In genomic region chr6:167103041-167103816, GRCh38 we compare ENCODE assay signal across 11 cellular contexts. TPM values are rescaled to one million over a fixed set of nuclear protein-coding genes. Genes with fewer than 3 reads are reported as not detected.
DNase-seq lines count a peak whose midpoint lies in the region; ATAC-seq and TF ChIP-seq lines count a peak whose summit lies in the region.
"Had no signal": no experiment of that assay in that cellular context is flagged by ENCODE, and none has a peak within 500 bp of the region (broad histone marks: within the 10 kb centered on the region; RNA-seq: fewer than 3 reads in every experiment).

No MANE protein-coding gene starts in this region.

- no peaks in the 10 kb centered on the region for H3K27me3 ChIP-seq in GM23248 (replicated peaks; ENCODE audit: insufficient read depth)

- no peak overlapping the region for H3K4me2 ChIP-seq in GM23248 (ENCODE audit: unreplicated experiment)

- ATAC-seq in GM21528 (IDR thresholded peaks at IDR 0.05; ENCODE audit: low FRiP score, unreplicated experiment): peak; percentile 96
- peak; percentile 97 for ATAC-seq in HG03354 (IDR thresholded peaks at IDR 0.05; ENCODE audit: poor library complexity, severe bottlenecking, unreplicated experiment)
- ATAC-seq: SK-N-SH treated with all-trans-retinoic acid at 6 μM for 48 hours had no signal

- H2AFZ ChIP-seq in GM23248: no peak overlapping the region

- H3K9me3 ChIP-seq in GM23248 (ENCODE audit: low read depth): no peaks in the 10 kb centered on the region

- H3K79me2 ChIP-seq in GM23248 (ENCODE audit: insufficient read depth): no peaks in the 10 kb centered on the region

- 17 to 21% methylated on average over 9 of the region's 9 CpGs for WGBS in GM23248 (ENCODE audit: low coverage in 1 of 2, low lambda C conversion rate in 2 of 2, missing lambda C conversion rate in 2 of 2), 2 experiments

- no peaks in the 10 kb centered on the region for H3K36me3 ChIP-seq in GM23248 (ENCODE audit: low read depth)

- DNase-seq in germinal center (ENCODE audit: low spot score) (peak; percentile 72), foreskin melanocyte (no peak), GM23248 (no peak), NCI-H1930 (lab: John Stamatoyannopoulos, UW) (no peak), globus pallidus (ENCODE audit: low spot score) (no peak)
- DNase-seq: activated effector memory CD4-positive, alpha-beta T cell treated with anti-CD3 and anti-CD28 coated beads, Interleukin-2, amount 50 U/mL, for 16 hours; mammary epithelial cell had no signal

- no peaks in the 10 kb centered on the region for H3K4me1 ChIP-seq in GM23248 (ENCODE audit: insufficient read depth)

- no peaks in the 10 kb centered on the region for H3K9me2 ChIP-seq in GM23248 (ENCODE audit: insufficient read depth)

- no peak overlapping the region for H3K9ac ChIP-seq in GM23248

- peak; percentile 13 for TF ChIP-seq POLR2A in GM18526 (IDR thresholded peaks at IDR 0.05; ENCODE audit: extremely low read depth, insufficient read length)

- in situ Hi-C loops in GM23248 (cut with MboI): no loop called here

- H3F3A ChIP-seq in GM23248 (ENCODE audit: insufficient read depth): no peaks in the 10 kb centered on the region

- no peaks in the 10 kb centered on the region for H4K20me1 ChIP-seq in GM23248 (ENCODE audit: insufficient read depth)

- no peak overlapping the region for H3K27ac ChIP-seq in GM23248

- no peak overlapping the region for H3K4me3 ChIP-seq in GM23248

RNA-seq across cellular contexts. Expression of gene CCR6, which starts 19.7 kb away (rescaled TPM):
- total RNA-seq in GM23248 (2014; rRNA removed; shearing (Covaris generic)): not detected in 2 replicates
- polyA plus RNA-seq in GM23248 (2016; fragmentation: Nextera tagmentation; extraction: Ambion mirVana): not detected in 2 replicates
- total RNA-seq: mammary epithelial cell had no signal
- polyA plus RNA-seq: mammary epithelial cell had no signal

RNA-seq across cellular contexts. Expression of gene GPR31, which starts 54.6 kb away (rescaled TPM):
- total RNA-seq in GM23248 (2014; rRNA removed; shearing (Covaris generic)): not detected in 2 replicates
- polyA plus RNA-seq in GM23248 (2016; fragmentation: Nextera tagmentation; extraction: Ambion mirVana): not detected in 2 replicates
- total RNA-seq: mammary epithelial cell had no signal
- polyA plus RNA-seq: mammary epithelial cell had no signal
